ENCODE assay signal across 21 cellular contexts in the genomic region with DNA sequence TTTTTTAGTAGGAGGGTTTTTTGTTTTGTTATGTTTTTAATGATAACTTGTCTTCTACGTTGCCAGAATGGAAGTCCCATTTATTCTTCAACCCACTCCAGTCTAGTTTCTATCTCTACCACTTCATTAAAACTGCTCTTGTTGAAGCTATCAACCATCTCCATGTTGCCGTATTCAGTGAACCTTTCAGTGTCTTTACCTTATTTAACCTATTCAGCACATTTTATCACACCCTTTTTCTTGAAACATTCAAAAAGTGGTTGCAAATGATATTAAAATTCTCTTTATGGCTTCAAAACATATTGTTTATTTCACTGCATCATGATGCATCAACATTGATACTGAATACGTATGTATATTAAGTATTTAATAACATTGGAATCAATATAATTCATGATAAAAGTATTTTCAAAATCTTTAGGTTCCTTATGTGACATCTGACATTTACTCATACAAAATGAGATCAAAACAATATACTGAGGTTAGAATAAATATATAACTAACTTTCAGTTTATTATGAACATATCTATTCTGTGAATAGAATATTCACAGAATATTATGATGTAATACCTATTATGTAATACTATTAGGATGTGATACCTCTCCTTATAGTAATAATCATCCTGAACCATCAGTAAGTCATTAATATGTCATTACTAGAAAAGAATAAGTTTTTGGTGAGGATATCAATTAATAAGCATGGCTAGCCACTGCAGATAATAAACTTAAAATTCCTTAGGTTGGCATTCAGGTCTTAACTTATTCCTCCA. TPM values are rescaled to one million over a fixed set of nuclear protein-coding genes. Genes with fewer than 3 reads are reported as not detected.
DNase-seq lines count a peak whose midpoint lies in the region; ATAC-seq, FAIRE-seq and TF ChIP-seq lines count a peak whose summit lies in the region.
"Had no signal": no experiment of that assay in that cellular context is flagged by ENCODE, and none has a peak within 500 bp of the region (broad histone marks: within the 10 kb centered on the region; RNA-seq: fewer than 3 reads in every experiment).

No MANE protein-coding gene starts in this region.

- H3K14ac ChIP-seq in IMR-90 (replicated peaks; ENCODE audit: low read depth, low read length), result no peak overlapping the region

- H4K8ac ChIP-seq in IMR-90 (ENCODE audit: low read depth in 2 of 2, low read length in 2 of 2), result no peak overlapping the region

- H4K91ac ChIP-seq in IMR-90 (ENCODE audit: insufficient read depth, low read depth, low read length), result no peak overlapping the region

- FAIRE-seq in HepG2 (lab: Jason Lieb, UNC) (no peak), colon (lab: Jason Lieb, UNC) (peak; percentile 18), D721Med (lab: Jason Lieb, UNC) (no peak)
- FAIRE-seq: GM18507, H54 had no signal

- no peak for TF ChIP-seq POLR2A in HepG2 (IDR thresholded peaks at IDR 0.05; ENCODE audit: insufficient read depth in 1 of 2, low read depth in 2 of 2, low read length in 2 of 2)
- no peak for TF ChIP-seq POLR2A in right lobe of liver (IDR thresholded peaks at IDR 0.05)
- no peak for TF ChIP-seq POLR2A in IMR-90 (IDR thresholded peaks at IDR 0.05; ENCODE audit: low read depth, low read length)
- no peak for TF ChIP-seq POLR2A in thyroid gland (IDR thresholded peaks at IDR 0.05)

- no peak for TF ChIP-seq CTCF in HepG2 (CRISPR knock-in tag; IDR thresholded peaks at IDR 0.05)
- no peak for TF ChIP-seq CTCF in right lobe of liver (IDR thresholded peaks at IDR 0.05)
- TF ChIP-seq CTCF in IMR-90 (conservative IDR thresholded peaks at IDR 0.05; ENCODE audit: low read depth, low read length), result no peak
- no peak for TF ChIP-seq CTCF in thyroid gland (IDR thresholded peaks at IDR 0.05)
- no peak for TF ChIP-seq CTCF in D721Med (IDR thresholded peaks at IDR 0.05; ENCODE audit: insufficient read depth, missing control alignments)

- no peak for TF ChIP-seq RAD21 in HepG2 (CRISPR knock-in tag; IDR thresholded peaks at IDR 0.05)
- TF ChIP-seq RAD21 in IMR-90 (IDR thresholded peaks at IDR 0.05; ENCODE audit: low read length), result no peak

- 2% methylated on average over 3 of the region's 3 CpGs for WGBS in HepG2 (ENCODE audit: low lambda C conversion rate)
- 39% methylated on average over 3 of the region's 3 CpGs for WGBS in right lobe of liver (ENCODE audit: insufficient coverage, low coverage, low lambda C conversion rate, missing lambda C conversion rate)
- WGBS in IMR-90 (ENCODE audit: extremely low coverage in 2 of 2, insufficient read length in 1 of 2), 2 experiments, result no CpG with 5 or more reads among the region's 3 CpGs
- 44 to 50% methylated on average over 3 of the region's 3 CpGs for WGBS in thyroid gland, 2 donors

- BruUV-seq in HepG2 (replicated peaks; lab: Mats Ljungman, UMichigan), result no TSS peak
- BruUV-seq in IMR-90 (replicated peaks; lab: Mats Ljungman, UMichigan), result no TSS peak

- H3K9me1 ChIP-seq in IMR-90 (ENCODE audit: insufficient read depth, low read length), result no peaks in the 10 kb centered on the region

- H2BK20ac ChIP-seq in IMR-90 (ENCODE audit: low read depth, low read length), result no peak overlapping the region

- dilution Hi-C loops in IMR-90 (cut with HindIII; ENCODE audit: low sequenced_read_pairs, unreplicated experiment), result no loop called here

- H2BK15ac ChIP-seq in IMR-90 (ENCODE audit: low read depth, low read length), result no peak overlapping the region

- H3K4me1 ChIP-seq in HepG2 (ENCODE audit: insufficient read depth, low read length), result no peaks in the 10 kb centered on the region
- no peaks in the 10 kb centered on the region for H3K4me1 ChIP-seq in right lobe of liver
- no peaks in the 10 kb centered on the region for H3K4me1 ChIP-seq in IMR-90 (ENCODE audit: control insufficient read depth, insufficient read depth, low read length)
- peaks cover 21 to 31% of the 10 kb centered on the region in 2 donors for H3K4me1 ChIP-seq in thyroid gland

- TF ChIP-seq EP300 in HepG2 (IDR thresholded peaks at IDR 0.05; ENCODE audit: low read depth in 2 of 2, low read length in 2 of 2), result no peak
- TF ChIP-seq EP300 in HepG2 (CRISPR knock-in tag; IDR thresholded peaks at IDR 0.05; ENCODE audit: borderline replicate concordance), result no peak

- H3K27ac ChIP-seq in HepG2 (ENCODE audit: extremely low read length, insufficient read depth, low read length) (no peak overlapping the region), right lobe of liver (no peak overlapping the region), IMR-90 (ENCODE audit: insufficient read depth, low read length) (no peak overlapping the region), thyroid gland (peak overlapping the region in 2 of 3 donors; percentile 61 to 65)
- H3K27ac ChIP-seq: 22Rv1 had no signal

- no peak overlapping the region for H2BK5ac ChIP-seq in IMR-90 (ENCODE audit: low read depth, low read length, poor library complexity, severe bottlenecking)

- no peak overlapping the region for H3K18ac ChIP-seq in IMR-90 (ENCODE audit: low read depth, low read length)

- POLR2A ChIA-PET in HepG2 (lab: Yijun Ruan, JAX), result no interaction called here
- POLR2A ChIA-PET in IMR-90 (lab: Charles Lee; ENCODE audit: unreplicated experiment), result no interaction called here

- H2AFZ ChIP-seq in HepG2 (ENCODE audit: low read length) (no peak overlapping the region), IMR-90 (replicated peaks; ENCODE audit: low read length, poor library complexity) (no peak overlapping the region)

- no peaks in the 10 kb centered on the region for H3K79me1 ChIP-seq in IMR-90 (ENCODE audit: low read depth in 1 of 2, low read length in 2 of 2)

- H3K27me3 ChIP-seq in HepG2 (ENCODE audit: control insufficient read depth in 1 of 2, insufficient read depth in 2 of 2, low read length in 2 of 2) (peaks cover 0 to 3% of the 10 kb centered on the region in 2 experiments; a peak in 1 of 5 replicates), right lobe of liver (no peaks in the 10 kb centered on the region), IMR-90 (ENCODE audit: control insufficient read depth, insufficient read depth, low read length) (peaks cover 31% of the 10 kb centered on the region), thyroid gland (no peaks in the 10 kb centered on the region)

- in situ Hi-C loops in HepG2 (cut with HindIII; ENCODE audit: extremely low pct_ligation_motif_present, low pct_unique_long_range_greater_than_20kb) (loop anchor here (10.0 kb wide), 2 partner anchors 95 to 215 kb away; a partner anchor contains a TSS), IMR-90 (cut with MboI; ENCODE audit: low sequenced_read_pairs) (no loop called here)

- H3K4me3 ChIP-seq in HepG2 (replicated peaks in 1 of 3; ENCODE audit: insufficient read depth in 1 of 3, low read depth in 2 of 3, low read length in 3 of 3) (no peak overlapping the region), right lobe of liver (no peak overlapping the region), IMR-90 (ENCODE audit: insufficient read depth, low read depth, low read length) (no peak overlapping the region), thyroid gland (replicated peaks in 1 of 3) (no peak overlapping the region)

- intact Hi-C loops in HepG2 (cut with micrococcal nuclease; ENCODE audit: unreplicated experiment), result no loop called here
- intact Hi-C loops in right lobe of liver (cut with DNase I), result loop anchor here in 1 of 2 donors (10.0 kb wide), 2 partner anchors 95 to 205 kb away; no protein-coding TSS in a partner anchor
- intact Hi-C loops in IMR-90 (cut with micrococcal nuclease), result no loop called here
- intact Hi-C loops in thyroid gland (cut with DNase I), result loop anchor here (10.0 kb wide), 1 partner anchor 405 kb away; a partner anchor contains a TSS

- H3K79me2 ChIP-seq in HepG2 (ENCODE audit: insufficient read depth, low read length), result no peaks in the 10 kb centered on the region

- no peak overlapping the region for H3K4me2 ChIP-seq in HepG2 (ENCODE audit: low read depth, low read length)
- no peak overlapping the region for H3K4me2 ChIP-seq in IMR-90 (ENCODE audit: low read depth, low read length)

- H3K36me3 ChIP-seq in HepG2 (replicated peaks in 1 of 2; ENCODE audit: control insufficient read depth in 1 of 2, insufficient read depth in 2 of 2, low read length in 2 of 2) (no peaks in the 10 kb centered on the region), right lobe of liver (no peaks in the 10 kb centered on the region), IMR-90 (ENCODE audit: control insufficient read depth, insufficient read depth, low read length) (no peaks in the 10 kb centered on the region), thyroid gland (no peaks in the 10 kb centered on the region)

- no peak overlapping the region for H2AK9ac ChIP-seq in IMR-90 (replicated peaks; ENCODE audit: low read depth, low read length, poor library complexity)

- ATAC-seq in HepG2 (no peak), right lobe of liver (no peak), IMR-90 (ENCODE audit: low read depth) (no peak)

- H3K9me3 ChIP-seq in HepG2 (ENCODE audit: low read length) (no peaks in the 10 kb centered on the region), right lobe of liver (no peaks in the 10 kb centered on the region), IMR-90 (ENCODE audit: control insufficient read depth, insufficient read depth, low read length) (0 out of 2 replicates have a peak, but pooled peaks cover 3% of the 10 kb centered on the region), thyroid gland (no peaks in the 10 kb centered on the region)

- H3K4ac ChIP-seq in IMR-90 (ENCODE audit: low read depth, low read length), result no peak overlapping the region

- no peak overlapping the region for H2BK120ac ChIP-seq in IMR-90 (ENCODE audit: low read depth, low read length)

- H3K23ac ChIP-seq in IMR-90 (ENCODE audit: low read depth, low read length), result no peak overlapping the region

- H3K56ac ChIP-seq in IMR-90 (ENCODE audit: extremely low read depth, insufficient read depth, low read length), result no peak overlapping the region

- H4K5ac ChIP-seq in IMR-90 (ENCODE audit: low read depth, low read length), result no peak overlapping the region

- no peak overlapping the region for H2AK5ac ChIP-seq in IMR-90 (ENCODE audit: low read depth, low read length)

- DNase-seq in HepG2 (ENCODE audit: low spot score), result no peak
- DNase-seq in right lobe of liver, result no peak
- DNase-seq in IMR-90, result no peak
- DNase-seq in thyroid gland, result no peak
- DNase-seq in D721Med (ENCODE audit: insufficient read length, low spot score), result no peak
- no peak for DNase-seq in NCI-H1417 treated with DMSO at 0.1 percent for 48 hours (lab: John Stamatoyannopoulos, UW)
- no peak for DNase-seq in activated CD4-positive, alpha-beta T cell treated with anti-CD3 and anti-CD28 coated beads for 4 hours
- DNase-seq: C1 segment of cervical spinal cord; Calu3; CD4-positive, alpha-beta memory T cell; COR-L47; DMS153; DMS79; EL; GF-D8; GOT3; HCEC 1CT had no signal

- H3K9ac ChIP-seq in HepG2 (ENCODE audit: insufficient read depth, low read depth, low read length) (no peak overlapping the region), IMR-90 (ENCODE audit: low read depth, low read length) (no peak overlapping the region)

- CTCF ChIA-PET in HepG2 (lab: Yijun Ruan, JAX; ENCODE audit: low intra/inter-chr PET ratio, low total read pairs), result no interaction called here
- CTCF ChIA-PET in IMR-90 (lab: Yijun Ruan, JAX), result no interaction called here

- H4K20me1 ChIP-seq in HepG2 (ENCODE audit: insufficient read depth, low read length) (no peaks in the 10 kb centered on the region), IMR-90 (ENCODE audit: insufficient read depth, low read length) (no peaks in the 10 kb centered on the region)

RNA-seq across cellular contexts. Expression of a gene that starts 52.0 kb away (rescaled TPM):
- 70.8 and 94.6 TPM in 2 replicates for total RNA-seq in HepG2 (2016; rRNA removed; fragmentation: Illumina TruSeq; extraction: Trizol)
- 9.0 and 11.2 TPM in 2 replicates for total RNA-seq in HepG2 (2016; cell fraction: cytosol; rRNA removed; fragmentation: Illumina TruSeq; extraction: Trizol; ENCODE audit: low read depth)
- total RNA-seq in HepG2 (2016; cell fraction: insoluble cytoplasmic fraction; rRNA removed; fragmentation: Illumina TruSeq; extraction: Trizol), result 68.0 and 86.8 TPM in 2 replicates
- total RNA-seq in HepG2 (2016; cell fraction: membrane; rRNA removed; fragmentation: Illumina TruSeq; extraction: Trizol), result 39.0 and 39.7 TPM in 2 replicates
- total RNA-seq in HepG2 (2016; cell fraction: nucleus; rRNA removed; fragmentation: Illumina TruSeq; extraction: Trizol), result 58.4 and 70.1 TPM in 2 replicates
- polyA plus RNA-seq in HepG2 (2011; rRNA removed), result 78.6 and 86.2 TPM in 2 replicates
- 50.2 and 58.9 TPM in 2 replicates for polyA plus RNA-seq in HepG2 (2011; cell fraction: cytosol; rRNA removed)
- polyA plus RNA-seq in HepG2 (2011; cell fraction: nucleus; rRNA removed), result 99.9 and 117 TPM in 2 replicates
- 46.2 and 48.4 TPM in 2 replicates for polyA plus RNA-seq in HepG2 (2012)
- 2.9 and 3.4 TPM in 2 replicates for polyA plus RNA-seq in HepG2 (2016; cell fraction: cytosol; fragmentation: Illumina TruSeq; extraction: Trizol; ENCODE audit: low read depth)
- 65.0 and 73.2 TPM in 2 replicates for polyA plus RNA-seq in HepG2 (2016; cell fraction: insoluble cytoplasmic fraction; fragmentation: Illumina TruSeq; extraction: Trizol; ENCODE audit: low read depth)
- polyA plus RNA-seq in HepG2 (2016; cell fraction: membrane; fragmentation: Illumina TruSeq; extraction: Trizol; ENCODE audit: low read depth), result 14.8 and 16.7 TPM in 2 replicates
- polyA plus RNA-seq in HepG2 (2016; cell fraction: nucleus; fragmentation: Illumina TruSeq; extraction: Trizol; ENCODE audit: insufficient read depth, low read depth), result 73.4 and 80.3 TPM in 2 replicates
- 183 and 405 TPM in 2 replicates for polyA minus RNA-seq in HepG2 (2011; rRNA and poly(A)+ RNA removed; ENCODE audit: low replicate concordance)
- polyA minus RNA-seq in HepG2 (2011; cell fraction: cytosol; rRNA and poly(A)+ RNA removed), result 60.8 and 69.1 TPM in 2 replicates
- 94.0 and 140 TPM in 2 replicates for polyA minus RNA-seq in HepG2 (2011; cell fraction: nucleus; rRNA and poly(A)+ RNA removed)
- total RNA-seq in right lobe of liver, result 100 to 1,000 TPM in 1 of 6 experiments, 10 to 100 TPM in 5; 69.9 to 105 (median 78.7) TPM
- 101 and 131 TPM in 2 replicates for total RNA-seq in IMR-90 (2012; rRNA removed)
- 70.9 and 72.2 TPM in 2 replicates for polyA plus RNA-seq in IMR-90 (2012; rRNA removed)
- 28.3 and 36.9 TPM in 2 replicates for polyA plus RNA-seq in IMR-90 (2012; cell fraction: cytosol; rRNA removed)
- polyA plus RNA-seq in IMR-90 (2012; cell fraction: nucleus; rRNA removed; ENCODE audit: low replicate concordance), result 83.2 and 150 TPM in 2 replicates
- total RNA-seq in thyroid gland, result 100 to 1,000 TPM in 2 of 4 donors, 10 to 100 TPM in 2; 89.1 to 168 (median 114) TPM

Comparison
In these comparisons a context has a peak if more than half of its experiments do, and no peak if none do; other contexts are left out.
1. H3K27ac ChIP-seq: peak in thyroid gland (2 of 3); none in HepG2 (single experiment), right lobe of liver (0 of 3) and IMR-90 (single experiment).